ENCODE assay signal across 8 cellular contexts in the genomic region with DNA sequence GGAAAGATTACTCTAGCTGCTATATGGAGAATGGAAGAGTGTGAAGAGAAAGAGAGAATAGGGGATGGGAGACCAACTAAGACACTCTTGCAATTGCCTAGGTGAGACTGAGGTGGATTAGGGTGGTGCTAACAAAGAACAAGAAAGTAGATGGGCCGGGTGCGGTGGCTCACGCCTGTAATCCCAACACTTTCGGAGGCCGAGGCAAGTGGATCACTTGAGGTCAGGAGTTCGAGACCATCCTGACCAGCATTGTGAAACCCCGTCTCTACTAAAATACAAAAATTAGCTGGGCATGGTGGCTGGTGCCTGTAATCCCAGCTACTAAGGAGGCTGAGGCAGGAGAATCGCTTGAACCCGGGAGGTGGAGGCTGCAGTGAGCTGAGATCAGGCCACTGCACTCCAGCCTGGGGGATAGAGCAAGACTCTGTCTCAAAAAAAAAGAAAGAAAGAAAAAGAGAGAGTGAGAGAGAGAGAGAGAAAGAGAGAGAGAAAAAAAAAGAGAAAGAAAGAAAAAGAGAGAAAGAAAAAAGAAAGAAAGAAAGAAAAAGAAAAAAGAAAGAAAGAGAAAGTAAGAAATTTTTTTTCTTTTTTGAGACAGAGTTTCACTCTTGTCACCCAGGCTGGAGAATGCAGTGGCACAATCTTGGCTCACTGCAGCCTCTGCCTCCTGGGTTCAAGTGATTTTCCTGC. TPM values are rescaled to one million over a fixed set of nuclear protein-coding genes. Genes with fewer than 3 reads are reported as not detected.
"Had no signal": no experiment of that assay in that cellular context is flagged by ENCODE, and none has a peak within 500 bp of the region (broad histone marks: within the 10 kb centered on the region; RNA-seq: fewer than 3 reads in every experiment).

No MANE protein-coding gene starts in this region.

RNA-seq across cellular contexts. Expression of gene C1QL4, which starts 16.4 kb away (rescaled TPM):
- total RNA-seq: activated CD4-positive, alpha-beta memory T cell treated with anti-CD3 and anti-CD28 coated beads for 36 hours; activated CD8-positive, alpha-beta memory T cell treated with anti-CD3 and anti-CD28 coated beads, Interleukin-2, amount 10 ng/mL, durations not matched to agents 7 days and 5 days; aorta; lower lobe of right lung; T-helper 2 cell treated with Interferon-gamma antibody and Interleukin-4, amounts not matched to agents 100 ng/mL and 5 ng/mL, for 36 hours; tibial nerve had no signal
- polyA plus RNA-seq: aorta had no signal

RNA-seq across cellular contexts. Expression of gene PRPH, which starts 25.6 kb away (rescaled TPM):
- total RNA-seq: activated CD4-positive, alpha-beta memory T cell treated with anti-CD3 and anti-CD28 coated beads for 36 hours; SJSA1; T-helper 2 cell treated with Interferon-gamma antibody and Interleukin-4, amounts not matched to agents 100 ng/mL and 5 ng/mL, for 36 hours had no signal

RNA-seq across cellular contexts. Expression of gene DNAJC22, which starts 26.1 kb away (rescaled TPM):
- total RNA-seq: tibial nerve had no signal
- polyA plus RNA-seq: keratinocyte had no signal
